In the genomic region with DNA sequence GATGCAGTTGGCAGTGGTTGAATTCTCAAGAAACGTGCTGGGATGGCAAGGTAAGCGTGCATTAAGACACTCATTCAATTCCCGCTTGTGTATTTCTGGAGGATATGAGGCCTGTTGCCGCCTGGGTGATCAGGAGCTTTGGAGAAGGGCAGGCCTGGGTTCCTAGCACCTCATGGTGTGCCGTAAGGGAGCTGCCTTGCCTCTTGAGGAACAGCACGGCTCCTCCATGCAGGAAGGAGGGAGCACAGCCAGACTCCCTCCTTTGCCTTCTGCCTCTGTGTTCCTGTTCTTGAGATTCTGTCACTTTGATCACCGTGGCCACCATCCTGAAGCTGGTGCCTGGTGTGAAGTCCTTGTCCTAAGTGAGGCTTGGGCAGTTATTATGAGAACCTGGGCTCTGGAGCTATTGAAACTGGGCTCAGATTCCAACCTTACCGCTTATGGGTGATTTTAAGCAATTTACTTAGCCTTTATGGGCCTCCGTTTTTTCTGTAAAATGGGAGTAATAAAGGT, we compare ENCODE assay signal across 1 cellular context.
TF ChIP-seq lines count a peak whose summit lies in the region.

No MANE protein-coding gene starts in this region.

TF ChIP-seq in GM23338, 12 proteins besides CTCF, POLR2A, EP300 and RAD21 (continued from another document):
- no peak for TF ChIP-seq REST (IDR thresholded peaks at IDR 0.05; ENCODE audit: unreplicated experiment)
- TF ChIP-seq POLR2AphosphoS5 (IDR thresholded peaks at IDR 0.05; ENCODE audit: low read depth), result no peak
- no peak for TF ChIP-seq CREB1 (CRISPR knock-in tag; IDR thresholded peaks at IDR 0.05; ENCODE audit: low read depth)
- no peak for TF ChIP-seq STAT1 (IDR thresholded peaks at IDR 0.05; ENCODE audit: unreplicated experiment)
- TF ChIP-seq JUNB (IDR thresholded peaks at IDR 0.05; ENCODE audit: unreplicated experiment), result no peak
- no peak for TF ChIP-seq ETS1 (IDR thresholded peaks at IDR 0.05)
- no peak for TF ChIP-seq EZH2 (IDR thresholded peaks at IDR 0.05; ENCODE audit: low read depth, unreplicated experiment)
- no peak for TF ChIP-seq ZNF114 (CRISPR knock-in tag; IDR thresholded peaks at IDR 0.05)
- TF ChIP-seq EZH2phosphoT487 (IDR thresholded peaks at IDR 0.05; ENCODE audit: unreplicated experiment), result no peak
TF ChIP-seq in GM23338: peak in this region for 0.
